31 cellular contexts compared by ENCODE assay signal in genomic region chr6:119174085-119174445, GRCh38.
"Had no signal": no experiment of that assay in that cellular context is flagged by ENCODE, and none has a peak within 500 bp of the region (broad histone marks: within the 10 kb centered on the region; RNA-seq: fewer than 3 reads in every experiment).

No MANE protein-coding gene starts in this region.

- H3K4me1 ChIP-seq: SJSA1 had no signal

- H3K4me3 ChIP-seq: Peyer's patch, SJSA1 had no signal

- H3K27me3 ChIP-seq: brain microvascular endothelial cell, Peyer's patch, SJSA1 had no signal

- H3K27ac Mint-ChIP-seq: activated CD4-positive, alpha-beta T cell treated with anti-CD3 and anti-CD28 coated beads, Interleukin-2, amount 10 ng/mL, durations not matched to agents 24 days and 14 days; activated CD8-positive, alpha-beta T cell treated with anti-CD3 and anti-CD28 coated beads for 36 hours; activated naive CD8-positive, alpha-beta T cell treated with anti-CD3 and anti-CD28 coated beads for 36 hours; activated T-cell treated with anti-CD3 and anti-CD28 coated beads, Interleukin-2, amount 50 U/mL, for 72 hours; activated T-helper 17 cell treated with anti-CD3 and anti-CD28 coated beads, Interleukin-2, amount 50 U/mL, for 72 hours had no signal

- H3K27me3 Mint-ChIP-seq: activated CD4-positive, alpha-beta T cell treated with anti-CD3 and anti-CD28 coated beads, Interleukin-2, amount 10 ng/mL, durations not matched to agents 24 days and 14 days; activated naive CD8-positive, alpha-beta T cell treated with anti-CD3 and anti-CD28 coated beads for 36 hours; activated T-helper 17 cell treated with anti-CD3 and anti-CD28 coated beads, Interleukin-2, amount 50 U/mL, for 72 hours; central memory CD8-positive, alpha-beta T cell had no signal

- H3K36me3 ChIP-seq: brain microvascular endothelial cell, SJSA1, WERI-Rb-1 had no signal

- H3K9me3 Mint-ChIP-seq: activated CD4-positive, alpha-beta T cell treated with anti-CD3 and anti-CD28 coated beads, Interleukin-2, amount 10 ng/mL, durations not matched to agents 24 days and 14 days; activated CD8-positive, alpha-beta T cell treated with anti-CD3 and anti-CD28 coated beads for 36 hours; activated naive CD8-positive, alpha-beta T cell treated with anti-CD3 and anti-CD28 coated beads for 36 hours; activated T-cell treated with anti-CD3 and anti-CD28 coated beads, Interleukin-2, amount 50 U/mL, for 72 hours; activated T-helper 17 cell treated with anti-CD3 and anti-CD28 coated beads, Interleukin-2, amount 50 U/mL, for 72 hours; central memory CD8-positive, alpha-beta T cell had no signal

- DNase-seq: activated CD4-positive, alpha-beta T cell treated with anti-CD3 and anti-CD28 coated beads, Interleukin-2, amount 10 ng/mL, durations not matched to agents 24 days and 14 days; activated CD4-positive, alpha-beta T cell treated with anti-CD3 and anti-CD28 coated beads, Interleukin-2, amount 50 U/mL, for 4 hours; activated CD8-positive, alpha-beta T cell treated with anti-CD3 and anti-CD28 coated beads for 36 hours; activated effector memory CD4-positive, alpha-beta T cell treated with anti-CD3 and anti-CD28 coated beads, Interleukin-2, amount 50 U/mL, for 16 hours; activated naive CD4-positive, alpha-beta T cell; activated naive CD4-positive, alpha-beta T cell treated with anti-CD3 and anti-CD28 coated beads, Interleukin-2, amount 50 U/mL, for 16 hours; activated naive CD8-positive, alpha-beta T cell treated with anti-CD3 and anti-CD28 coated beads for 36 hours; activated T-cell treated with anti-CD3 and anti-CD28 coated beads, Interleukin-2, amount 50 U/mL, for 1 hour; activated T-cell treated with anti-CD3 and anti-CD28 coated beads, Interleukin-2, amount 50 U/mL, for 72 hours; amniotic stem cell; aorta; brain microvascular endothelial cell; NCI-H1105 treated with DMSO at 0.1 percent for 48 hours; NCI-H1436; NCI-H1694; NCI-H1930; NCI-H2081 treated with DMSO at 0.1 percent for 48 hours; NCI-H226; NCI-H446 treated with DMSO at 0.1 percent for 48 hours; NCI-H524; PC-3; Peyer's patch; RPMI8226; SHP77 treated with DMSO at 0.1 percent for 48 hours; SW 1271; T-helper 1 cell; T1000; WERI-Rb-1 had no signal

- H3K27ac ChIP-seq: brain microvascular endothelial cell, Peyer's patch, SJSA1, WERI-Rb-1 had no signal

- H3K9me3 ChIP-seq: Peyer's patch, SJSA1 had no signal

- H3K4me1 Mint-ChIP-seq: activated CD4-positive, alpha-beta T cell treated with anti-CD3 and anti-CD28 coated beads, Interleukin-2, amount 10 ng/mL, durations not matched to agents 24 days and 14 days; activated naive CD8-positive, alpha-beta T cell treated with anti-CD3 and anti-CD28 coated beads for 36 hours; activated T-helper 17 cell treated with anti-CD3 and anti-CD28 coated beads, Interleukin-2, amount 50 U/mL, for 72 hours; central memory CD8-positive, alpha-beta T cell had no signal

- ATAC-seq: activated CD8-positive, alpha-beta T cell treated with anti-CD3 and anti-CD28 coated beads for 36 hours; activated T-cell treated with anti-CD3 and anti-CD28 coated beads, Interleukin-2, amount 50 U/mL, for 72 hours; activated T-helper 17 cell treated with anti-CD3 and anti-CD28 coated beads, Interleukin-2, amount 50 U/mL, for 72 hours; PC-3 had no signal

- H3K4me3 Mint-ChIP-seq: activated CD4-positive, alpha-beta T cell treated with anti-CD3 and anti-CD28 coated beads, Interleukin-2, amount 10 ng/mL, durations not matched to agents 24 days and 14 days; activated CD8-positive, alpha-beta T cell treated with anti-CD3 and anti-CD28 coated beads for 36 hours; activated naive CD8-positive, alpha-beta T cell treated with anti-CD3 and anti-CD28 coated beads for 36 hours; activated T-cell treated with anti-CD3 and anti-CD28 coated beads, Interleukin-2, amount 50 U/mL, for 72 hours; activated T-helper 17 cell treated with anti-CD3 and anti-CD28 coated beads, Interleukin-2, amount 50 U/mL, for 72 hours; central memory CD8-positive, alpha-beta T cell had no signal
